16 cellular contexts compared by ENCODE assay signal in genomic region chr7:50728184-50728583, GRCh38. TPM values are rescaled to one million over a fixed set of nuclear protein-coding genes. Genes with fewer than 3 reads are reported as not detected.
DNase-seq lines count a peak whose midpoint lies in the region; TF ChIP-seq lines count a peak whose summit lies in the region.
"Had no signal": no experiment of that assay in that cellular context is flagged by ENCODE, and none has a peak within 500 bp of the region (broad histone marks: within the 10 kb centered on the region; RNA-seq: fewer than 3 reads in every experiment).

No MANE protein-coding gene starts in this region.

- no peak for TF ChIP-seq CTCF in astrocyte of the spinal cord (IDR thresholded peaks at IDR 0.05; ENCODE audit: low read depth, low read length)
- no peak for TF ChIP-seq CTCF in foreskin fibroblast (IDR thresholded peaks at IDR 0.05; ENCODE audit: low read depth, low read length)
- no peak for TF ChIP-seq CTCF in lower leg skin (IDR thresholded peaks at IDR 0.05)
- no peak for TF ChIP-seq CTCF in PC-9 (conservative IDR thresholded peaks at IDR 0.05)

- BruUV-seq in PC-9 (replicated peaks; lab: Mats Ljungman, UMichigan): no TSS peak

- peaks cover 31% of the 10 kb centered on the region for H3K79me2 ChIP-seq in PC-9 (ENCODE audit: low read depth)

- H3K4me3 ChIP-seq in astrocyte of the spinal cord (ENCODE audit: low read depth, low read length) (no peak overlapping the region), foreskin fibroblast (ENCODE audit: low read depth in 1 of 2, low read length in 2 of 2) (no peak overlapping the region), lower leg skin (ENCODE audit: low read depth, poor library complexity, severe bottlenecking) (no peak overlapping the region), PC-9 (no peak overlapping the region)
- H3K4me3 ChIP-seq: hepatocyte, vagina had no signal

- in situ Hi-C loops in astrocyte of the spinal cord (cut with HindIII; ENCODE audit: low sequenced_read_pairs): no loop called here

- intact Hi-C loops in lower leg skin (cut with DNase I; ENCODE audit: low total_unique reads): loop anchor here (10.0 kb wide), 1 partner anchor 77 kb away; no protein-coding TSS in a partner anchor
- intact Hi-C loops in PC-9 (cut with micrococcal nuclease; ENCODE audit: unreplicated experiment): no loop called here

- peaks cover 7% of the 10 kb centered on the region for H3K4me1 ChIP-seq in PC-9 (replicated peaks; ENCODE audit: insufficient read depth)

- H2AFZ ChIP-seq in PC-9: no peak overlapping the region
- H2AFZ ChIP-seq: hepatocyte had no signal

- no peaks in the 10 kb centered on the region for H3K27me3 ChIP-seq in PC-9 (ENCODE audit: insufficient read depth, low read depth)
- H3K27me3 ChIP-seq: hepatocyte, vagina had no signal

- TF ChIP-seq POLR2A in lower leg skin (IDR thresholded peaks at IDR 0.05): no peak

- CTCF ChIA-PET in PC-9 (lab: Charles Lee): no interaction called here

- no peaks in the 10 kb centered on the region for H3K36me3 ChIP-seq in PC-9 (ENCODE audit: low read depth)
- H3K36me3 ChIP-seq: vagina had no signal

- H4K20me1 ChIP-seq in PC-9 (ENCODE audit: insufficient read depth): peaks cover 46% of the 10 kb centered on the region

- no peaks in the 10 kb centered on the region for H3F3A ChIP-seq in PC-9 (ENCODE audit: insufficient read depth, low read depth)

- H3K9me3 ChIP-seq in PC-9 (ENCODE audit: insufficient read depth, low read depth): no peaks in the 10 kb centered on the region
- H3K9me3 ChIP-seq: vagina had no signal

- H3K27ac ChIP-seq in PC-9: no peak overlapping the region
- H3K27ac ChIP-seq: hepatocyte, vagina had no signal

- no peak overlapping the region for H3K4me2 ChIP-seq in PC-9
- H3K4me2 ChIP-seq: hepatocyte had no signal

- POLR2A ChIA-PET in PC-9 (lab: Charles Lee; ENCODE audit: unreplicated experiment): no interaction called here

- no peaks in the 10 kb centered on the region for H3K9me2 ChIP-seq in PC-9 (ENCODE audit: insufficient read depth)

- WGBS in lower leg skin, 2 donors: 14 to 24% methylated on average over 2 of the region's 2 CpGs

- DNase-seq in GM04504 (ENCODE audit: low read depth) (peak; percentile 17), astrocyte of the spinal cord (ENCODE audit: low read depth, low spot score) (peak; percentile 45), foreskin fibroblast (peak; percentile 44 to 73), putamen (ENCODE audit: low spot score) (peak; percentile 24), iPS-NIHi7 (ENCODE audit: extremely low spot score) (no peak), lower leg skin (ENCODE audit: low spot score in 2 of 2) (no peak), PC-9 (no peak)
- no peak for DNase-seq in activated T-cell treated with anti-CD3 and anti-CD28 coated beads, Interleukin-2, amount 50 U/mL, for 1 hour
- DNase-seq: activated CD4-positive, alpha-beta T cell treated with anti-CD3 and anti-CD28 coated beads for 36 hours; activated naive CD4-positive, alpha-beta T cell treated with anti-CD3 and anti-CD28 coated beads, Interleukin-2, amount 50 U/mL, for 16 hours; activated T-cell treated with anti-CD3 and anti-CD28 coated beads for 4 hours; AML-193; DMS 273 treated with DMSO at 0.1 percent for 48 hours; SIG-M5 had no signal

RNA-seq across cellular contexts. Expression of gene GRB10, which starts 54.5 kb away (rescaled TPM):
- 10 to 100 TPM in 3 of 4 donors, 1 to 10 TPM in 1; 6.6 to 25.7 (median 15.2) TPM for total RNA-seq in lower leg skin
- 47.9 and 55.8 TPM in 2 replicates for total RNA-seq in PC-9 (2021)

Comparison
In these comparisons a context has a peak if more than half of its experiments do, and no peak if none do; other contexts are left out.
1. DNase-seq: peak in GM04504 (single experiment), astrocyte of the spinal cord (single experiment), foreskin fibroblast (2 of 2) and putamen (single experiment); none in iPS-NIHi7 (single experiment), lower leg skin (0 of 2), PC-9 (0 of 2) and activated T-cell treated with anti-CD3 and anti-CD28 coated beads, Interleukin-2, amount 50 U/mL, for 1 hour (single experiment).